ENCODE assay signal across 8 cellular contexts in the genomic region with DNA sequence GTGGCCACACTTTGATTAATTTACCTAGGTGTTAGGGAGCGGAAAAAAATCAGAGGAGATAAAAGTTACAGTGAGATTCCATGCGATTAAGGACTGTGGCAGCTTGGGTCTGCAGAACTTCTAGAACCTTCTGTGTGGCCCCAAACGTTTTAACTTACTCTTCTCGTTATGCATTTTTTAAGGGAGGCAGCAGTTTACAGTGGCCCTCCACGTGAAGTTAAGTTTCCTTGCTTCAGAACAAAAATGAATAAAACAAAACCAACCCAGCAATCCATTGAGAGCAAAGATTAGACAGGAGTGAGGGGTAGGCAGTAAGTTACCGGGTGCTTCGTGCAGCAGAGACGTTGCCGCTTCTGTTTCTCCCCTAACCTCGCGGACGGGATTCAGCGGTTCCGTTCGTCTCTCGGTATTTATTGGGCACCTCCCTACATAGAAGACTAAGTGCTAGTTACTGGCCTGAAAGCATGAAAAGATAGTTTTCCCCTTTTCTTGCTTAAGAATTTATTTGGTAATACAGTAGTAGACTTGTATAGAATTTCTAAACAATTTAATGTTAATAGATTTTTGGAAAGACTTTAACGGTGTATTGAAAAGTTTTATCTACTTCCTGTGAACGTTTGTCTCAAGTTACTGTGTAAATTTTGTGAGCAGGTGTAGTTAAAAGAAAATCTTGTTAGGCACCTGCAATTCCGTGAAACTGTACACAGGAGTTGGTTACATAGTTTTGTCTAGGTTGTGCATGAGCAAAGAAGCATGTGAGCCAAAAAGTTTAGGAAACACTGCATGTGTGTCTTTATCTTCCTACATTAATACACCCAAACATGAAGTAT. TPM values are rescaled to one million over a fixed set of nuclear protein-coding genes. Genes with fewer than 3 reads are reported as not detected.
A peak's percentile ranks its signal among the peaks of the same experiment; 100 is the strongest.
DNase-seq lines count a peak whose midpoint lies in the region; ATAC-seq and TF ChIP-seq lines count a peak whose summit lies in the region.

No MANE protein-coding gene starts in this region.

- peaks cover 55% of the 10 kb centered on the region for H3K36me3 ChIP-seq in SJSA1
- no peaks in the 10 kb centered on the region for H3K36me3 ChIP-seq in breast epithelium

- H3K27ac ChIP-seq in SJSA1 (peak overlapping the region; percentile 82), breast epithelium (peak overlapping the region; percentile 57 to 85)

- H3K27me3 ChIP-seq in SJSA1 (replicated peaks) = no peaks in the 10 kb centered on the region
- no peaks in the 10 kb centered on the region for H3K27me3 ChIP-seq in breast epithelium

- H3K4me1 ChIP-seq in SJSA1 (replicated peaks) (0 out of 2 replicates have a peak, but pooled peaks cover 8% of the 10 kb centered on the region), breast epithelium (no peaks in the 10 kb centered on the region)

- intact Hi-C loops in Calu3 (cut with micrococcal nuclease; ENCODE audit: unreplicated experiment) = no loop called here
- intact Hi-C loops in breast epithelium (cut with DNase I; ENCODE audit: low total_unique reads) = no loop called here

- no peak for ATAC-seq in HG02938 (IDR thresholded peaks at IDR 0.05; ENCODE audit: unreplicated experiment)

- H3K9me3 Mint-ChIP-seq in Calu3 (ENCODE audit: low read depth, unreplicated experiment) = no peaks in the 10 kb centered on the region

- H3K4me3 ChIP-seq in SJSA1 (peak overlapping the region; percentile 80), breast epithelium (peak overlapping the region; percentile 66 to 89 (median 76))

- H3K27me3 Mint-ChIP-seq in Calu3 (ENCODE audit: unreplicated experiment) = no peaks in the 10 kb centered on the region

- TF ChIP-seq POLR2A in breast epithelium (IDR thresholded peaks at IDR 0.05) = no peak

- TF ChIP-seq CTCF in Calu3 (IDR thresholded peaks at IDR 0.05; ENCODE audit: unreplicated experiment) (no peak), breast epithelium (IDR thresholded peaks at IDR 0.05) (no peak)

- CTCF ChIA-PET in Calu3 (lab: Charles Lee) = interaction anchor here (0.6 to 1.5 kb wide), 2 partner anchors 153 to 269 kb away, joined by 4 to 5 read pairs; no protein-coding TSS in a partner anchor

- peaks cover 29% of the 10 kb centered on the region for H3K36me3 Mint-ChIP-seq in Calu3 (ENCODE audit: insufficient read depth, unreplicated experiment)

- BruUV-seq in Calu3 (replicated peaks; lab: Mats Ljungman, UMichigan) = no TSS peak

- H3K4me3 Mint-ChIP-seq in Calu3 (ENCODE audit: low read depth, unreplicated experiment) = peak overlapping the region; percentile 95

- peak overlapping the region; percentile 92 for H3K27ac Mint-ChIP-seq in Calu3 (ENCODE audit: unreplicated experiment)

- no peaks in the 10 kb centered on the region for H3K9me3 ChIP-seq in SJSA1 (replicated peaks)
- H3K9me3 ChIP-seq in breast epithelium = no peaks in the 10 kb centered on the region

- H3K4me1 Mint-ChIP-seq in Calu3 (ENCODE audit: low read depth, unreplicated experiment) = peaks cover 24% of the 10 kb centered on the region

- peak; percentile 10 for DNase-seq in Calu3
- peak; percentile 71 for DNase-seq in HT-29 (ENCODE audit: low spot score)
- DNase-seq in SJSA1 (ENCODE audit: low read depth in 1 of 2, low spot score in 2 of 2) = peak in 1 of 2 experiments; percentile 53
- no peak for DNase-seq in breast epithelium (ENCODE audit: low spot score in 2 of 2)
- peak; percentile 53 for DNase-seq in kidney tubule cell (ENCODE audit: low spot score)
- DNase-seq in stimulated activated CD4-positive, alpha-beta T cell treated with anti-CD3 and anti-CD28 coated beads, Interleukin-4, amount 100 ng/mL, for 24 hours = peak; percentile 26
- no peak for DNase-seq in T-helper 9 cell

RNA-seq across cellular contexts. Expression of gene BAG2, which starts 1.1 kb away (rescaled TPM):
- total RNA-seq in Calu3 (2022) (9.6 and 12.1 TPM in 2 replicates), breast epithelium (1 to 10 TPM; 2.2 to 4.9 (median 4.2) TPM)
- total RNA-seq in HT-29 (2014; rRNA removed; shearing (Covaris generic)) = 6.5 and 8.5 TPM in 2 replicates
- 22.7 and 32.8 TPM in 2 replicates for total RNA-seq in SJSA1 (2014; rRNA removed; shearing (Covaris generic))

RNA-seq across cellular contexts. Expression of gene RAB23, which starts 48.8 kb away (rescaled TPM):
- total RNA-seq in Calu3 (2022) (10.9 and 11.0 TPM in 2 replicates), breast epithelium (10 to 100 TPM; 10.4 to 11.7 (median 10.8) TPM)
- total RNA-seq in HT-29 (2014; rRNA removed; shearing (Covaris generic)) = 4.5 and 5.1 TPM in 2 replicates
- total RNA-seq in SJSA1 (2014; rRNA removed; shearing (Covaris generic)) = 77.8 and 94.3 TPM in 2 replicates

Comparison
In these comparisons a context has a peak if more than half of its experiments do, and no peak if none do; other contexts are left out.
1. DNase-seq: peak in Calu3 (single experiment), HT-29 (single experiment), kidney tubule cell (single experiment) and stimulated activated CD4-positive, alpha-beta T cell treated with anti-CD3 and anti-CD28 coated beads, Interleukin-4, amount 100 ng/mL, for 24 hours (single experiment); none in breast epithelium (0 of 2) and T-helper 9 cell (single experiment).